ENCODE assay signal across 35 cellular contexts in the genomic region with DNA sequence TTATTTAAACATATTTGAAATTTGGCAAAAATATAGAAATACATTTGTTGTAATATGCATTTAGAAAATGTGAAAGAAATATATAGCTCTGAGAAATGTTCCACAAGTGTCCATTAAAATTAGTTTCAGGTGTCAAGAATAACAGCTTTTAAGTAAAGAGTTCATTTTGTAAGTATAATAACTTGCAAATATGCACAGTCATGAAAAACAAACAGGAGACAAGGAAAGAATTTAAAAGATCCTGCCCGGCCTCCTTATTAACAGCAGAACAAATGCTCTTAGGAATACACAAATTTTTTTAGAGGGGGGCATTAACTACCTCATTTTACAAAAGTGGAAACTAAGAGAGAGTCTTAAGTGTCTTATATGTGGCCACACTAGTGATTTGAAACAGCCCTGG.
"Had no signal": no experiment of that assay in that cellular context is flagged by ENCODE, and none has a peak within 500 bp of the region (broad histone marks: within the 10 kb centered on the region; RNA-seq: fewer than 3 reads in every experiment).

No MANE protein-coding gene starts in this region.

- H3K9me3 ChIP-seq: MG63 had no signal

- H3K36me3 ChIP-seq: MG63 had no signal

- DNase-seq: MG63, MM.1S, MV-4-11, NCI-H1048, NCI-H1092, NCI-H1092 treated with DMSO at 0.1 percent for 48 hours, NCI-H1105, NCI-H1105 treated with DMSO at 0.1 percent for 48 hours, NCI-H1417, NCI-H1417 treated with DMSO at 0.1 percent for 48 hours, NCI-H1436, NCI-H1436 treated with DMSO at 0.1 percent for 48 hours, NCI-H146, NCI-H1694, NCI-H1694 treated with DMSO at 0.1 percent for 48 hours, NCI-H187, NCI-H187 treated with DMSO at 0.1 percent for 48 hours, NCI-H1930, NCI-H2029, NCI-H2029 treated with DMSO at 0.1 percent for 48 hours, NCI-H2081, NCI-H2081 treated with DMSO at 0.1 percent for 48 hours, NCI-H2107, NCI-H2171, NCI-H2171 treated with DMSO at 0.1 percent for 48 hours, NCI-H2227 treated with DMSO at 0.1 percent for 48 hours, NCI-H226, NCI-H345, NCI-H446, NCI-H446 treated with DMSO at 0.1 percent for 48 hours, NCI-H510A, NCI-H510A treated with DMSO at 0.1 percent for 48 hours, NCI-H524, NCI-H524 treated with DMSO at 0.1 percent for 48 hours, NCI-H526 had no signal

- H3K4me3 ChIP-seq: MG63 had no signal

- H3K27me3 ChIP-seq: MG63 had no signal
